ENCODE assay signal across 9 cellular contexts in genomic region chr9:136977223-136978072, GRCh38. TPM values are rescaled to one million over a fixed set of nuclear protein-coding genes. Genes with fewer than 3 reads are reported as not detected.
DNase-seq lines count a peak whose midpoint lies in the region; TF ChIP-seq lines count a peak whose summit lies in the region.
"Had no signal": no experiment of that assay in that cellular context is flagged by ENCODE, and none has a peak within 500 bp of the region (broad histone marks: within the 10 kb centered on the region; RNA-seq: fewer than 3 reads in every experiment).

Gene PTGDS, plus strand, starts transcription at chr9:136977504. Its CDS starts 75 bp downstream, at chr9:136977579.

- 25% methylated on average over 44 of the region's 44 CpGs for WGBS in urinary bladder

- no peak within 1 kb of the TSS for H3K27ac ChIP-seq in urinary bladder (ENCODE audit: low read depth)

- H3K4me3 Mint-ChIP-seq in activated CD4-positive, alpha-beta T cell treated with anti-CD3 and anti-CD28 coated beads, Interleukin-2, amount 10 ng/mL, durations not matched to agents 7 days and 5 days = no peak within 1 kb of the TSS

- TF ChIP-seq CTCF in fibroblast of mammary gland (conservative IDR thresholded peaks at IDR 0.05; ENCODE audit: control insufficient read depth, insufficient read depth, low read depth, low read length) = no peak

- peaks cover 13% of the 10 kb centered on the region for H3K4me1 Mint-ChIP-seq in activated CD4-positive, alpha-beta T cell treated with anti-CD3 and anti-CD28 coated beads, Interleukin-2, amount 10 ng/mL, durations not matched to agents 7 days and 5 days

- POLR2A ChIA-PET in activated CD4-positive, alpha-beta T cell treated with anti-CD3 and anti-CD28 coated beads, Interleukin-2, amount 10 ng/mL, durations not matched to agents 7 days and 5 days (lab: Charles Lee) = no interaction called here

- no peaks in the 10 kb centered on the region for H3K4me1 ChIP-seq in urinary bladder (ENCODE audit: insufficient read depth)
- H3K4me1 ChIP-seq: Caco-2 had no signal

- H3K36me3 ChIP-seq in urinary bladder (ENCODE audit: insufficient read depth) = no peaks in the 10 kb centered on the region

- no peaks in the 10 kb centered on the region for H3K36me3 Mint-ChIP-seq in activated CD4-positive, alpha-beta T cell treated with anti-CD3 and anti-CD28 coated beads, Interleukin-2, amount 10 ng/mL, durations not matched to agents 7 days and 5 days (ENCODE audit: low read depth)

- H3K9me3 Mint-ChIP-seq in activated CD4-positive, alpha-beta T cell treated with anti-CD3 and anti-CD28 coated beads, Interleukin-2, amount 10 ng/mL, durations not matched to agents 7 days and 5 days = no peaks in the 10 kb centered on the region

- H3K27ac Mint-ChIP-seq in activated CD4-positive, alpha-beta T cell treated with anti-CD3 and anti-CD28 coated beads, Interleukin-2, amount 10 ng/mL, durations not matched to agents 7 days and 5 days = no peak within 1 kb of the TSS

- no peak for DNase-seq in activated CD4-positive, alpha-beta T cell treated with anti-CD3 and anti-CD28 coated beads, Interleukin-2, amount 10 ng/mL, durations not matched to agents 7 days and 5 days
- DNase-seq in activated CD4-positive, alpha-beta T cell treated with anti-CD3 and anti-CD28 coated beads for 4 hours = no peak
- peak; percentile 21 for DNase-seq in fibroblast of mammary gland (ENCODE audit: low read depth)
- peak; percentile 76 for DNase-seq in myocyte (ENCODE audit: low read depth)
- DNase-seq in activated CD4-positive, alpha-beta T cell treated with anti-CD3 and anti-CD28 coated beads, Interleukin-2, amount 50 U/mL, for 4 hours = no peak
- DNase-seq in GM19238 (ENCODE audit: insufficient read length, low spot score) = no peak
- no peak for DNase-seq in cerebellar nuclear complex (lab: John Stamatoyannopoulos, UW)

- H3K4me3 ChIP-seq in fibroblast of mammary gland (ENCODE audit: control insufficient read depth, low read depth, low read length) = peak within 1 kb of the TSS; percentile 28
- peak within 1 kb of the TSS; percentile 27 for H3K4me3 ChIP-seq in urinary bladder (ENCODE audit: low read depth, low read length)

- peaks cover 1% of the 10 kb centered on the region for H3K27me3 Mint-ChIP-seq in activated CD4-positive, alpha-beta T cell treated with anti-CD3 and anti-CD28 coated beads, Interleukin-2, amount 10 ng/mL, durations not matched to agents 7 days and 5 days

- CTCF ChIA-PET in activated CD4-positive, alpha-beta T cell treated with anti-CD3 and anti-CD28 coated beads, Interleukin-2, amount 10 ng/mL, durations not matched to agents 7 days and 5 days (lab: Charles Lee) = interaction anchor here (0.7 to 3.0 kb wide), 5 partner anchors 9 to 58 kb away, joined by 3 to 15 read pairs (median 3); partner anchors contain the start of genes C8G, CLIC3 and FBXW5

RNA-seq across cellular contexts. Expression of gene PTGDS, which starts in this region (rescaled TPM):
- total RNA-seq in activated CD4-positive, alpha-beta T cell treated with anti-CD3 and anti-CD28 coated beads, Interleukin-2, amount 10 ng/mL, durations not matched to agents 7 days and 5 days = 10 to 100 TPM; 22.1 to 24.0 TPM
- total RNA-seq in myocyte = 126 and 177 TPM in 2 replicates
- polyA plus RNA-seq in myocyte (2012) = 590 TPM
- total RNA-seq in urinary bladder = 3.3 TPM
- polyA plus RNA-seq in urinary bladder = 71.8 TPM
- total RNA-seq: Caco-2 had no signal

Comparison
In these comparisons a context has a peak if more than half of its experiments do, and no peak if none do; other contexts are left out.
1. DNase-seq: peak in fibroblast of mammary gland (single experiment) and myocyte (single experiment); none in activated CD4-positive, alpha-beta T cell treated with anti-CD3 and anti-CD28 coated beads, Interleukin-2, amount 10 ng/mL, durations not matched to agents 7 days and 5 days (single experiment), activated CD4-positive, alpha-beta T cell treated with anti-CD3 and anti-CD28 coated beads for 4 hours (0 of 2), activated CD4-positive, alpha-beta T cell treated with anti-CD3 and anti-CD28 coated beads, Interleukin-2, amount 50 U/mL, for 4 hours (0 of 2), GM19238 (single experiment) and cerebellar nuclear complex (0 of 2).